In the genomic region with DNA sequence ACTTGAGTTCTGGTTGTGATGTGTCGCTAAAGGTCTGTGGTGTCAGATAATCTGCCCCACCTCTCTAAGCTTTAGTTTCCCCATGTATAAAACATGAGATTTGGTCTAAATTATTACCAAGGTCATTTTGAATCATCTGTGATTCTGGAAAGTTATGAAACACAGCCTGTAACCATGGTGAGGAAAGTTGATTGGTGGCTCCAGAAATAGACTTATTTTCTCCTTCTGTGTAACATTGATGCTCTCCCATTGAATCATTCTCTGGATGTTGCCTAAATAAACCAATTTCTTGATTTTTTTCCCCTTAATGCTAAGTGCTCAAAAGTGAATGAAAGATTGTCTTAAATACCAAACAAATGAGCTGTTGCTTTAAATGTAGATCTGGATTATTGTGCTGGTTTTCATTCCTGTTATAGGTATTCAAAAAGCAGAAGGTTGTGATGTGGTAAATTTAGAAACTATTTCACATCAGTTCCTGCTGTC, we compare ENCODE assay signal across 13 cellular contexts. TPM values are rescaled to one million over a fixed set of nuclear protein-coding genes. Genes with fewer than 3 reads are reported as not detected.
A peak's percentile ranks its signal among the peaks of the same experiment; 100 is the strongest.
DNase-seq lines count a peak whose midpoint lies in the region; FAIRE-seq and TF ChIP-seq lines count a peak whose summit lies in the region.
"Had no signal": no experiment of that assay in that cellular context is flagged by ENCODE, and none has a peak within 500 bp of the region (broad histone marks: within the 10 kb centered on the region; RNA-seq: fewer than 3 reads in every experiment).

No MANE protein-coding gene starts in this region.

- no peak overlapping the region for H2AK5ac ChIP-seq in mesenchymal stem cell (ENCODE audit: low read length, severe bottlenecking)

- H3K27me3 ChIP-seq in mesenchymal stem cell (ENCODE audit: control insufficient read depth in 1 of 2, insufficient read depth in 1 of 2, low read length in 2 of 2) (no peaks in the 10 kb centered on the region), A673 (replicated peaks; ENCODE audit: insufficient read depth, low read depth, low read length, poor library complexity) (peaks cover 6% of the 10 kb centered on the region)
- H3K27me3 ChIP-seq: foreskin keratinocyte, testis had no signal

- peak; percentile 42 for FAIRE-seq in GM19239 (lab: Jason Lieb, UNC)

- H3K9ac ChIP-seq in mesenchymal stem cell (ENCODE audit: low read length): peak overlapping the region; percentile 62

- H3K23ac ChIP-seq in mesenchymal stem cell (ENCODE audit: low read length in 2 of 2): no peak overlapping the region

- DNase-seq in AG09309 (ENCODE audit: low read depth) (peak; percentile 55), GM19239 (ENCODE audit: insufficient read length, low spot score) (no peak), mesenchymal stem cell (peak; percentile 26), erythroblast (lab: John Stamatoyannopoulos, UW) (no peak), A673 (ENCODE audit: low spot score) (no peak), nucleus accumbens (lab: John Stamatoyannopoulos, UW) (no peak), activated gamma-delta T cell treated with Interleukin-2 at 50 U/mL for 16 hours (no peak)
- DNase-seq: activated naive CD4-positive, alpha-beta T cell; NCI-H510A; stimulated activated CD4-positive, alpha-beta T cell treated with anti-CD3 and anti-CD28 coated beads, Interleukin-12 subunit alpha, Interleukin-12 subunit beta, amount 100 ng/mL, for 4 hours; testis had no signal

- no CpG with 5 or more reads among the region's 1 CpG for WGBS in mesenchymal stem cell

- no TSS peak for BruUV-seq in A673 (replicated peaks; lab: Mats Ljungman, UMichigan)

- no peak for TF ChIP-seq POLR2A in erythroblast (IDR thresholded peaks at IDR 0.05; ENCODE audit: low read length)

- no peak overlapping the region for H3K14ac ChIP-seq in mesenchymal stem cell (ENCODE audit: low read length in 2 of 2)

- H3K4me1 ChIP-seq in mesenchymal stem cell (ENCODE audit: control insufficient read depth, insufficient read depth, low read depth, low read length) (peaks cover 4% of the 10 kb centered on the region), A673 (ENCODE audit: insufficient read depth, low read length, poor library complexity, severe bottlenecking) (no peaks in the 10 kb centered on the region)
- H3K4me1 ChIP-seq: foreskin keratinocyte, testis had no signal

- TF ChIP-seq CTCF in AG09309 (IDR thresholded peaks at IDR 0.05; ENCODE audit: control insufficient read depth, insufficient read depth, low read depth, low read length, missing control alignments): no peak
- no peak for TF ChIP-seq CTCF in A673 (conservative IDR thresholded peaks at IDR 0.05; ENCODE audit: low read depth, low read length)

- H2AFZ ChIP-seq in mesenchymal stem cell (ENCODE audit: low read depth, low read length): no peak overlapping the region

- H3K36me3 ChIP-seq in mesenchymal stem cell (ENCODE audit: control insufficient read depth in 1 of 2, insufficient read depth in 2 of 2, low read depth in 1 of 2, low read length in 2 of 2) (no peaks in the 10 kb centered on the region), A673 (ENCODE audit: insufficient read depth, low read length, poor library complexity, severe bottlenecking) (no peaks in the 10 kb centered on the region)

- H4K91ac ChIP-seq in mesenchymal stem cell (ENCODE audit: low read length): no peak overlapping the region

- CTCF ChIA-PET in A673 (lab: Charles Lee): no interaction called here

- H3K9me3 ChIP-seq in mesenchymal stem cell (ENCODE audit: control insufficient read depth, low read length): no peaks in the 10 kb centered on the region
- H3K9me3 ChIP-seq in A673 (ENCODE audit: low read depth, low read length, poor library complexity, severe bottlenecking): no peaks in the 10 kb centered on the region
- H3K9me3 ChIP-seq: testis had no signal

- H3K4me3 ChIP-seq in AG09309 (ENCODE audit: control insufficient read depth, low read depth, low read length): no peak overlapping the region
- no peak overlapping the region for H3K4me3 ChIP-seq in mesenchymal stem cell (ENCODE audit: insufficient read depth in 1 of 2, low read depth in 1 of 2, low read length in 2 of 2)
- no peak overlapping the region for H3K4me3 ChIP-seq in A673 (ENCODE audit: low read depth, low read length, poor library complexity, severe bottlenecking)
- H3K4me3 ChIP-seq: testis had no signal

- H2BK120ac ChIP-seq in mesenchymal stem cell (ENCODE audit: low read depth, low read length): no peak overlapping the region

- no peak overlapping the region for H3K18ac ChIP-seq in mesenchymal stem cell (ENCODE audit: low read depth in 1 of 2, low read length in 2 of 2)

- no peak overlapping the region for H2BK15ac ChIP-seq in mesenchymal stem cell (ENCODE audit: low read depth, poor library complexity, severe bottlenecking)

- no peak overlapping the region for H3K4ac ChIP-seq in mesenchymal stem cell (ENCODE audit: low read depth in 1 of 2, low read length in 2 of 2)

- H3K4me2 ChIP-seq in mesenchymal stem cell (ENCODE audit: low read length, poor library complexity, severe bottlenecking): no peak overlapping the region

- POLR2A ChIA-PET in A673 (lab: Charles Lee; ENCODE audit: low non-redundant PET): no interaction called here

- H2BK12ac ChIP-seq in mesenchymal stem cell (ENCODE audit: low read length in 2 of 2): no peak overlapping the region

- peaks cover 7% of the 10 kb centered on the region for H3K79me1 ChIP-seq in mesenchymal stem cell (replicated peaks; ENCODE audit: low read length, poor library complexity, severe bottlenecking)

- no peak overlapping the region for H2BK5ac ChIP-seq in mesenchymal stem cell (ENCODE audit: low read depth, low read length, poor library complexity, severe bottlenecking)

- intact Hi-C loops in A673 (cut with micrococcal nuclease; ENCODE audit: unreplicated experiment): no loop called here

- H4K8ac ChIP-seq in mesenchymal stem cell (ENCODE audit: low read length): no peak overlapping the region

- H3K27ac ChIP-seq in angular gyrus (ENCODE audit: low read depth, low read length) (peak overlapping the region; percentile 86), mesenchymal stem cell (ENCODE audit: low read length, poor library complexity, severe bottlenecking) (no peak overlapping the region), A673 (ENCODE audit: low read depth, low read length, poor library complexity, severe bottlenecking) (no peak overlapping the region)
- H3K27ac ChIP-seq: foreskin keratinocyte, testis had no signal

RNA-seq across cellular contexts. Expression of gene PCGF5, which starts 30.0 kb away (rescaled TPM):
- 33.6 TPM for polyA plus RNA-seq in mesenchymal stem cell (2013, experiment 1 of 2)
- 33.7 TPM for polyA plus RNA-seq in mesenchymal stem cell (2013, experiment 2 of 2)
- total RNA-seq in A673 (2021): 17.3 and 17.7 TPM in 2 replicates

Comparison
In these comparisons a context has a peak if more than half of its experiments do, and no peak if none do; other contexts are left out.
1. DNase-seq: peak in AG09309 (single experiment) and mesenchymal stem cell (single experiment); none in GM19239 (single experiment), erythroblast (0 of 2), A673 (single experiment), nucleus accumbens (0 of 56) and activated gamma-delta T cell treated with Interleukin-2 at 50 U/mL for 16 hours (single experiment).